17 cellular contexts compared by ENCODE assay signal in genomic region chr5:78922879-78923621, GRCh38.
DNase-seq lines count a peak whose midpoint lies in the region; ATAC-seq, FAIRE-seq and TF ChIP-seq lines count a peak whose summit lies in the region.
"Had no signal": no experiment of that assay in that cellular context is flagged by ENCODE, and none has a peak within 500 bp of the region (broad histone marks: within the 10 kb centered on the region; RNA-seq: fewer than 3 reads in every experiment).

No MANE protein-coding gene starts in this region.

- no peak overlapping the region for H2AFZ ChIP-seq in mammary epithelial cell (ENCODE audit: low read depth, low read length)
- H2AFZ ChIP-seq: PC-9 had no signal

- intact Hi-C loops in mammary epithelial cell (cut with micrococcal nuclease) = no loop called here
- intact Hi-C loops in A673 (cut with micrococcal nuclease; ENCODE audit: unreplicated experiment) = no loop called here

- TF ChIP-seq CTCF in GM12865 (IDR thresholded peaks at IDR 0.05; ENCODE audit: insufficient read depth, low read depth, low read length, missing control alignments) (no peak), mammary epithelial cell (conservative IDR thresholded peaks at IDR 0.05 in 1 of 2, IDR thresholded peaks at IDR 0.05 in 1 of 2; ENCODE audit: extremely low read depth in 1 of 2, insufficient read depth in 1 of 2, low read depth in 1 of 2, low read length in 2 of 2) (no peak), A673 (conservative IDR thresholded peaks at IDR 0.05; ENCODE audit: low read depth, low read length) (no peak)

- WGBS in mammary epithelial cell (ENCODE audit: low coverage, missing lambda C conversion rate) = 88% methylated on average over 7 of the region's 8 CpGs

- H3K4me1 ChIP-seq in mammary epithelial cell (ENCODE audit: insufficient read depth, low read length) = no peaks in the 10 kb centered on the region
- H3K4me1 ChIP-seq in A673 (ENCODE audit: insufficient read depth, low read length, poor library complexity, severe bottlenecking) = peaks cover 7% of the 10 kb centered on the region

- no peaks in the 10 kb centered on the region for H4K20me1 ChIP-seq in mammary epithelial cell (ENCODE audit: insufficient read depth, low read length)

- no peaks in the 10 kb centered on the region for H3K79me2 ChIP-seq in mammary epithelial cell (ENCODE audit: insufficient read depth, low read length)

- ATAC-seq in GM18858 (IDR thresholded peaks at IDR 0.05; ENCODE audit: unreplicated experiment) (peak; percentile 83), GM21825 (IDR thresholded peaks at IDR 0.05; ENCODE audit: unreplicated experiment) (peak; percentile 60), HG03469 (IDR thresholded peaks at IDR 0.05; ENCODE audit: unreplicated experiment) (peak; percentile 56)

- BruUV-seq in mammary epithelial cell (replicated peaks; lab: Mats Ljungman, UMichigan) (no TSS peak), A673 (replicated peaks; lab: Mats Ljungman, UMichigan) (no TSS peak)

- FAIRE-seq in urothelium cell line (lab: Jason Lieb, UNC) = no peak
- FAIRE-seq: TTC549 had no signal

- no peak overlapping the region for H3K27ac ChIP-seq in mammary epithelial cell (ENCODE audit: insufficient read depth, low read depth, low read length)
- H3K27ac ChIP-seq in A673 (ENCODE audit: low read depth, low read length, poor library complexity, severe bottlenecking) = no peak overlapping the region
- H3K27ac ChIP-seq: coronary artery, PC-9, SK-N-MC had no signal

- no peak overlapping the region for H3K9ac ChIP-seq in mammary epithelial cell (ENCODE audit: insufficient read depth, low read length)

- no peak overlapping the region for H3K4me2 ChIP-seq in mammary epithelial cell (ENCODE audit: insufficient read depth, low read depth, low read length)
- H3K4me2 ChIP-seq: PC-9 had no signal

- POLR2A ChIA-PET in A673 (lab: Charles Lee; ENCODE audit: low non-redundant PET) = no interaction called here

- no peaks in the 10 kb centered on the region for H3K9me3 ChIP-seq in mammary epithelial cell (replicated peaks; ENCODE audit: insufficient read depth, low read length)
- H3K9me3 ChIP-seq in A673 (ENCODE audit: low read depth, low read length, poor library complexity, severe bottlenecking) = no peaks in the 10 kb centered on the region

- CTCF ChIA-PET in mammary epithelial cell (lab: Charles Lee; ENCODE audit: low non-redundant PET) (no interaction called here), A673 (lab: Charles Lee) (no interaction called here)

- H3K4me3 ChIP-seq in GM12865 (ENCODE audit: low read depth, low read length) (no peak overlapping the region), mammary epithelial cell (replicated peaks in 1 of 3; ENCODE audit: insufficient read depth in 1 of 3, low read depth in 2 of 3, low read length in 3 of 3) (no peak overlapping the region), A673 (ENCODE audit: low read depth, low read length, poor library complexity, severe bottlenecking) (no peak overlapping the region)
- H3K4me3 ChIP-seq: coronary artery, lung, PC-9, SK-N-MC had no signal

- H3K27me3 ChIP-seq in mammary epithelial cell (ENCODE audit: insufficient read depth, low read length) (no peaks in the 10 kb centered on the region), A673 (replicated peaks; ENCODE audit: insufficient read depth, low read depth, low read length, poor library complexity) (no peaks in the 10 kb centered on the region)

- dilution Hi-C loops in mammary epithelial cell (cut with HindIII; ENCODE audit: low sequenced_read_pairs) = no loop called here

- in situ Hi-C loops in mammary epithelial cell (cut with MboI; ENCODE audit: low sequenced_read_pairs in 2 of 2) = no loop called here

- no peaks in the 10 kb centered on the region for H3K36me3 ChIP-seq in mammary epithelial cell (ENCODE audit: insufficient read depth, low read length)
- H3K36me3 ChIP-seq in A673 (ENCODE audit: insufficient read depth, low read length, poor library complexity, severe bottlenecking) = no peaks in the 10 kb centered on the region

- DNase-seq in GM12865 (ENCODE audit: low read depth) = peak; percentile 65
- no peak for DNase-seq in mammary epithelial cell
- DNase-seq in urothelium cell line (ENCODE audit: low spot score) = no peak
- no peak for DNase-seq in anterior cingulate cortex (lab: John Stamatoyannopoulos, UW)
- no peak for DNase-seq in A673 (ENCODE audit: low spot score)
- DNase-seq: activated gamma-delta T cell, erythroblast, NCI-H2081, NCI-H69, PC-9 had no signal
